Comparison of ENCODE assay signal across 26 cellular contexts in the genomic region with DNA sequence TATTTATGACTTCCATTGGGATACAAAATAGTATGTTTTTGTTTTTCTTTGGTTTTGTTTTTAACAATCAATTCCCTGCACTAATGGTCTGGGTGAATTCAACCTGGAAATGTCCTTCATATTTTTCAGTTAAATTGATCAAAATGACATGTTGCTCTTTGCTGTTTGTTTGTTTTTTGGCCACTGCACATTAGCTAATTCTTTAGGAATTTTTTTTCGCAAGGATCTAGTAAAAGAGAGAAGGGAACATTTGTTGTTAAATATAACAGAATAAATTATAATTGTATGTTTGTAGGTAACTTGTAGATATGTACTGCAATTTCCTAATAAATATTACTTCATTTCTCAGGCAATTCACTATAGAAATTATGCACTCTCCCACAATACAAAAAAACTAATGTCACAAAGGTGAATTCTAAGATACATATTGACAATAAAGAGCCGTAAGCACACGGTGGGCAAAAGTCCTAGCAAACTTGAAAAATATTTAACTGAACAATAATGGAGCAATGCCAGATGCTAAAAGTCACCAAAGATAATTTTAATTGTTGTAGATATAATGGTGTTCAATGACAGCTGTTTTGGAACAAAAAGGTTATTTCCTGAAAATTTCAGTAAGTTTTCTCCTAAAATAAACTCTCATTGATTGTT.
"Had no signal": no experiment of that assay in that cellular context is flagged by ENCODE, and none has a peak within 500 bp of the region (broad histone marks: within the 10 kb centered on the region; RNA-seq: fewer than 3 reads in every experiment).

No MANE protein-coding gene starts in this region.

- H3K27ac ChIP-seq: ascending aorta, body of pancreas, KMS-11, Peyer's patch, RWPE1, SJCRH30 had no signal

- H3K4me2 ChIP-seq: KMS-11 had no signal

- H3K36me3 ChIP-seq: ascending aorta, MG63, Peyer's patch, SJCRH30 had no signal

- H3K9me3 ChIP-seq: ascending aorta, body of pancreas, MG63, Peyer's patch, SJCRH30 had no signal

- FAIRE-seq: bronchial epithelial cell had no signal

- H3K4me3 ChIP-seq: ascending aorta, body of pancreas, MG63, Peyer's patch, SJCRH30 had no signal

- DNase-seq: activated CD4-positive, alpha-beta T cell treated with anti-CD3 and anti-CD28 coated beads for 1 hour; activated CD4-positive, alpha-beta T cell treated with anti-CD3 and anti-CD28 coated beads, Interleukin-2, amount 10 ng/mL, durations not matched to agents 24 days and 14 days; activated CD4-positive, alpha-beta T cell treated with anti-CD3 and anti-CD28 coated beads, Interleukin-2, amount 50 U/mL, for 48 hours; activated CD8-positive, alpha-beta memory T cell treated with anti-CD3 and anti-CD28 coated beads, Interleukin-2, amount 10 ng/mL, durations not matched to agents 7 days and 5 days; activated effector memory CD4-positive, alpha-beta T cell treated with Interleukin-2 at 50 U/mL for 16 hours; activated naive CD4-positive, alpha-beta T cell; activated T-cell treated with anti-CD3 and anti-CD28 coated beads, Interleukin-2, amount 50 U/mL, for 24 hours; amniotic stem cell; body of pancreas; MG63; NCI-H1092 treated with DMSO at 0.1 percent for 48 hours; NCI-H1417 treated with DMSO at 0.1 percent for 48 hours; NCI-H1694; NCI-H2029; NCI-H345; NCI-H510A; NCI-H526 treated with DMSO at 0.1 percent for 48 hours; NK-92 treated with Interleukin-12 subunit alpha and Interleukin-12 subunit beta, amount 100 ng/mL, for 24 hours; OCI-M1; Peyer's patch; Right ventricle myocardium superior; SJCRH30 had no signal

- ATAC-seq: activated CD8-positive, alpha-beta memory T cell treated with anti-CD3 and anti-CD28 coated beads, Interleukin-2, amount 10 ng/mL, durations not matched to agents 7 days and 5 days; body of pancreas had no signal

- H3K4me1 ChIP-seq: ascending aorta, body of pancreas, SJCRH30 had no signal
